26 cellular contexts compared by ENCODE assay signal in genomic region chr1:184919892-184920291, GRCh38. TPM values are rescaled to one million over a fixed set of nuclear protein-coding genes. Genes with fewer than 3 reads are reported as not detected.
DNase-seq lines count a peak whose midpoint lies in the region.
"Had no signal": no experiment of that assay in that cellular context is flagged by ENCODE, and none has a peak within 500 bp of the region (broad histone marks: within the 10 kb centered on the region; RNA-seq: fewer than 3 reads in every experiment).

No MANE protein-coding gene starts in this region.

- H3K27me3 Mint-ChIP-seq in activated CD4-positive, alpha-beta memory T cell treated with anti-CD3 and anti-CD28 coated beads, Interleukin-2, amount 10 ng/mL, durations not matched to agents 7 days and 5 days: no peaks in the 10 kb centered on the region
- H3K27me3 Mint-ChIP-seq: activated CD4-positive, alpha-beta memory T cell treated with anti-CD3 and anti-CD28 coated beads for 36 hours; CD8-positive, alpha-beta memory T cell; effector memory CD8-positive, alpha-beta T cell had no signal

- peaks cover 23% of the 10 kb centered on the region for H3K4me1 Mint-ChIP-seq in activated CD4-positive, alpha-beta memory T cell treated with anti-CD3 and anti-CD28 coated beads, Interleukin-2, amount 10 ng/mL, durations not matched to agents 7 days and 5 days

- peaks cover 19% of the 10 kb centered on the region for H3K36me3 Mint-ChIP-seq in activated CD4-positive, alpha-beta memory T cell treated with anti-CD3 and anti-CD28 coated beads, Interleukin-2, amount 10 ng/mL, durations not matched to agents 7 days and 5 days (ENCODE audit: low read depth)
- H3K36me3 Mint-ChIP-seq: activated naive CD8-positive, alpha-beta T cell had no signal

- no peak overlapping the region for H3K27ac Mint-ChIP-seq in activated CD4-positive, alpha-beta memory T cell treated with anti-CD3 and anti-CD28 coated beads, Interleukin-2, amount 10 ng/mL, durations not matched to agents 7 days and 5 days
- H3K27ac Mint-ChIP-seq: activated CD4-positive, alpha-beta memory T cell treated with anti-CD3 and anti-CD28 coated beads for 36 hours; activated naive CD8-positive, alpha-beta T cell; CD8-positive, alpha-beta memory T cell; effector memory CD8-positive, alpha-beta T cell; HFFc6 had no signal

- no peaks in the 10 kb centered on the region for H3K9me3 Mint-ChIP-seq in activated CD4-positive, alpha-beta memory T cell treated with anti-CD3 and anti-CD28 coated beads, Interleukin-2, amount 10 ng/mL, durations not matched to agents 7 days and 5 days
- H3K9me3 Mint-ChIP-seq: activated CD4-positive, alpha-beta memory T cell treated with anti-CD3 and anti-CD28 coated beads for 36 hours; effector memory CD8-positive, alpha-beta T cell; HFFc6 had no signal

- no peak overlapping the region for H3K4me3 Mint-ChIP-seq in activated CD4-positive, alpha-beta memory T cell treated with anti-CD3 and anti-CD28 coated beads, Interleukin-2, amount 10 ng/mL, durations not matched to agents 7 days and 5 days
- H3K4me3 Mint-ChIP-seq: activated CD4-positive, alpha-beta memory T cell treated with anti-CD3 and anti-CD28 coated beads for 36 hours; activated naive CD8-positive, alpha-beta T cell; CD8-positive, alpha-beta memory T cell; HFFc6 had no signal

- POLR2A ChIA-PET in activated CD4-positive, alpha-beta memory T cell treated with anti-CD3 and anti-CD28 coated beads, Interleukin-2, amount 10 ng/mL, durations not matched to agents 7 days and 5 days (lab: Charles Lee): interaction anchor here (1.6 kb wide), 1 partner anchor 13 kb away, joined by 3 read pairs; no protein-coding TSS in a partner anchor

- DNase-seq in SIG-M5 treated with dmso at 0.1 percent for 504 hours (lab: John Stamatoyannopoulos, UW; ENCODE audit: unreplicated experiment) (peak; percentile 47), SIG-M5 (lab: John Stamatoyannopoulos, UW) (no peak), Kasumi-1 (lab: John Stamatoyannopoulos, UW) (peak; percentile 39 to 51), SKM-1 (lab: John Stamatoyannopoulos, UW; ENCODE audit: unreplicated experiment) (peak; percentile 19), activated T-cell treated with anti-CD3 and anti-CD28 coated beads for 4 hours (no peak), activated gamma-delta T cell treated with Interleukin-2 at 50 U/mL for 16 hours (no peak), NCI-H1105 (lab: John Stamatoyannopoulos, UW) (no peak)
- no peak for DNase-seq in activated CD4-positive, alpha-beta memory T cell treated with anti-CD3 and anti-CD28 coated beads, Interleukin-2, amount 10 ng/mL, durations not matched to agents 7 days and 5 days
- DNase-seq: activated CD4-positive, alpha-beta memory T cell treated with anti-CD3 and anti-CD28 coated beads for 36 hours; anterior cingulate cortex; CD8-positive, alpha-beta memory T cell; colonic mucosa; effector memory CD8-positive, alpha-beta T cell; erythroblast; HFFc6; islet precursor cell; left ventricle myocardium superior; NCI-H446; NCI-H82; nucleus accumbens; PC-3; stimulated activated CD4-positive, alpha-beta T cell treated with anti-CD3 and anti-CD28 coated beads, Interleukin-15, amount 100 ng/mL, for 24 hours; stimulated activated naive CD8-positive, alpha-beta T cell treated with anti-CD3 and anti-CD28 coated beads, Interleukin-15, Interleukin-2, amounts not matched to agents 100 U/mL and 50 U/mL, for 24 hours; T1000; testis had no signal

- CTCF ChIA-PET in activated CD4-positive, alpha-beta memory T cell treated with anti-CD3 and anti-CD28 coated beads, Interleukin-2, amount 10 ng/mL, durations not matched to agents 7 days and 5 days (lab: Charles Lee): no interaction called here

RNA-seq across cellular contexts. Expression of gene NIBAN1, which starts 54.4 kb away (rescaled TPM):
- 10 to 100 TPM; 68.8 to 71.7 TPM for total RNA-seq in activated CD4-positive, alpha-beta memory T cell treated with anti-CD3 and anti-CD28 coated beads, Interleukin-2, amount 10 ng/mL, durations not matched to agents 7 days and 5 days

Comparison
In these comparisons a context has a peak if more than half of its experiments do, and no peak if none do; other contexts are left out.
1. DNase-seq: peak in SIG-M5 treated with dmso at 0.1 percent for 504 hours (single experiment), Kasumi-1 (2 of 2) and SKM-1 (single experiment); none in SIG-M5 (single experiment), activated T-cell treated with anti-CD3 and anti-CD28 coated beads for 4 hours (single experiment), activated gamma-delta T cell treated with Interleukin-2 at 50 U/mL for 16 hours (single experiment), NCI-H1105 (single experiment) and activated CD4-positive, alpha-beta memory T cell treated with anti-CD3 and anti-CD28 coated beads, Interleukin-2, amount 10 ng/mL, durations not matched to agents 7 days and 5 days (single experiment).